8 cellular contexts compared by ENCODE assay signal in genomic region chr14:91418387-91419043, GRCh38. TPM values are rescaled to one million over a fixed set of nuclear protein-coding genes. Genes with fewer than 3 reads are reported as not detected.
A peak's percentile ranks its signal among the peaks of the same experiment; 100 is the strongest.
DNase-seq lines count a peak whose midpoint lies in the region; ATAC-seq and TF ChIP-seq lines count a peak whose summit lies in the region.

No MANE protein-coding gene starts in this region.

- H3K9me3 ChIP-seq in OCI-LY7 (ENCODE audit: low read length) (no peaks in the 10 kb centered on the region), neural progenitor cell (ENCODE audit: low read depth) (no peaks in the 10 kb centered on the region), subcutaneous abdominal adipose tissue (ENCODE audit: control insufficient read depth in 5 of 5, low read length in 5 of 5) (no peaks in the 10 kb centered on the region)

- H3K27ac Mint-ChIP-seq in neural progenitor cell: peak overlapping the region; percentile 71

- H3F3A ChIP-seq in neural progenitor cell (ENCODE audit: low read depth): peaks cover 31% of the 10 kb centered on the region

- H3K36me3 Mint-ChIP-seq in neural progenitor cell: peaks cover 10% of the 10 kb centered on the region

- H3K9me2 ChIP-seq in OCI-LY7 (ENCODE audit: insufficient read depth, low read length): no peaks in the 10 kb centered on the region

- H3K4me2 ChIP-seq in OCI-LY7 (ENCODE audit: low read length): peak overlapping the region; percentile 69
- peak overlapping the region; percentile 66 for H3K4me2 ChIP-seq in neural progenitor cell

- H4K20me1 ChIP-seq in OCI-LY7 (ENCODE audit: insufficient read depth, low read length) (peaks cover 15% of the 10 kb centered on the region), neural progenitor cell (ENCODE audit: low read depth) (peaks cover 32% of the 10 kb centered on the region)

- H3K27ac ChIP-seq in OCI-LY7 (ENCODE audit: low read depth, low read length, poor library complexity, severe bottlenecking) (peak overlapping the region; percentile 87), neural progenitor cell (no peak overlapping the region), subcutaneous abdominal adipose tissue (ENCODE audit: low read depth, low read length) (peak overlapping the region; percentile 73)

- no TSS peak for BruUV-seq in OCI-LY7 (replicated peaks; lab: Mats Ljungman, UMichigan)

- H3K4me3 ChIP-seq in OCI-LY7 (ENCODE audit: low read depth, low read length, poor library complexity, severe bottlenecking) (peak overlapping the region; percentile 89), foreskin fibroblast (ENCODE audit: low read depth in 1 of 2, low read length in 2 of 2) (peak overlapping the region; percentile 25 to 51), neural progenitor cell (peak overlapping the region; percentile 69), subcutaneous abdominal adipose tissue (ENCODE audit: low read depth in 1 of 5, low read length in 5 of 5) (peak overlapping the region; percentile 29 to 66 (median 57))

- H3K9ac ChIP-seq in neural progenitor cell: no peak overlapping the region
- H3K9ac ChIP-seq in subcutaneous abdominal adipose tissue (ENCODE audit: low read length in 5 of 5): peak overlapping the region in 2 of 5 donors; percentile 51 to 53

- H3K79me2 ChIP-seq in OCI-LY7 (ENCODE audit: insufficient read depth, low read depth, low read length): peaks cover 36% of the 10 kb centered on the region
- H3K79me2 ChIP-seq in neural progenitor cell (ENCODE audit: low read depth): peaks cover 36% of the 10 kb centered on the region

- peaks cover 12% of the 10 kb centered on the region for H3K27me3 Mint-ChIP-seq in neural progenitor cell (ENCODE audit: insufficient read depth, low read depth)

- peak; percentile 26 for ATAC-seq in HG03354 (IDR thresholded peaks at IDR 0.05; ENCODE audit: poor library complexity, severe bottlenecking, unreplicated experiment)
- ATAC-seq in GM21526 (IDR thresholded peaks at IDR 0.05; ENCODE audit: low FRiP score, unreplicated experiment): no peak

- peaks cover 34% of the 10 kb centered on the region for H3K36me3 ChIP-seq in OCI-LY7 (ENCODE audit: insufficient read depth, low read length)
- no peaks in the 10 kb centered on the region for H3K36me3 ChIP-seq in neural progenitor cell
- H3K36me3 ChIP-seq in subcutaneous abdominal adipose tissue (ENCODE audit: control insufficient read depth in 5 of 5, insufficient read depth in 5 of 5, low read length in 5 of 5): no peaks in the 10 kb centered on the region

- peak overlapping the region; percentile 78 for H3K4me3 Mint-ChIP-seq in neural progenitor cell

- H3K27me3 ChIP-seq in neural progenitor cell: peaks cover 7% of the 10 kb centered on the region
- no peaks in the 10 kb centered on the region for H3K27me3 ChIP-seq in subcutaneous abdominal adipose tissue (ENCODE audit: control insufficient read depth in 5 of 5, insufficient read depth in 4 of 5, low read length in 5 of 5)

- H2AFZ ChIP-seq in OCI-LY7 (ENCODE audit: low read length) (peak overlapping the region; percentile 74; the same call in 1 of the 2 replicates), neural progenitor cell (replicated peaks) (peak overlapping the region; percentile 45)

- H3K4me1 ChIP-seq in OCI-LY7 (ENCODE audit: insufficient read depth, low read length, poor library complexity, severe bottlenecking) (peaks cover 32% of the 10 kb centered on the region), neural progenitor cell (peaks cover 31% of the 10 kb centered on the region), subcutaneous abdominal adipose tissue (ENCODE audit: control insufficient read depth in 5 of 5, insufficient read depth in 5 of 5, low read length in 5 of 5) (peaks cover 0 to 50% (median 44%) of the 10 kb centered on the region in 5 donors)

- H3K4me1 Mint-ChIP-seq in neural progenitor cell: peaks cover 40% of the 10 kb centered on the region

- DNase-seq in ELF-1 (ENCODE audit: low read depth, low spot score) (peak; percentile 98), OCI-LY7 (ENCODE audit: low spot score) (peak; percentile 82), foreskin fibroblast (peak; percentile 24 to 68), neural progenitor cell (ENCODE audit: low spot score) (peak; percentile 70)
- DNase-seq in activated T-helper 9 cell treated with anti-CD3 and anti-CD28 coated beads, Interleukin-2, amount 50 U/mL, for 16 hours (ENCODE audit: low read depth): peak; percentile 76

- CTCF ChIA-PET in OCI-LY7 (lab: Charles Lee; ENCODE audit: unreplicated experiment): interaction anchor here (0.6 to 1.3 kb wide), 5 partner anchors 64 to 459 kb away, joined by 3 to 5 read pairs (median 4); no protein-coding TSS in a partner anchor

- intact Hi-C loops in OCI-LY7 (cut with micrococcal nuclease; ENCODE audit: unreplicated experiment): loop anchor here (1.0 kb wide), 3 partner anchors 95 to 241 kb away; no protein-coding TSS in a partner anchor

- POLR2A ChIA-PET in OCI-LY7 (lab: Charles Lee): interaction anchor here (0.5 to 12.4 kb wide), 6 partner anchors 20 to 65 kb away, joined by 3 to 196 read pairs (median 4); no protein-coding TSS in a partner anchor

- no peaks in the 10 kb centered on the region for H3K9me3 Mint-ChIP-seq in neural progenitor cell

- TF ChIP-seq CTCF in OCI-LY7 (conservative IDR thresholded peaks at IDR 0.05; ENCODE audit: low read length): peak; percentile 99
- TF ChIP-seq CTCF in foreskin fibroblast (IDR thresholded peaks at IDR 0.05; ENCODE audit: low read depth, low read length): peak; percentile 96
- peak; percentile 89 for TF ChIP-seq CTCF in neural progenitor cell (IDR thresholded peaks at IDR 0.05)

RNA-seq across cellular contexts. Expression of gene CCDC88C, which starts 0.9 kb away (rescaled TPM):
- 89.3 and 137 TPM in 2 replicates for total RNA-seq in OCI-LY7 (2014; rRNA removed; shearing (Covaris generic))
- 253 and 262 TPM in 2 replicates for total RNA-seq in OCI-LY7 (2022)
- total RNA-seq in neural progenitor cell (ENCODE audit: low replicate concordance): 17.8 and 34.8 TPM in 2 replicates

Comparison
In these comparisons a context has a peak if more than half of its experiments do, and no peak if none do; other contexts are left out.
1. DNase-seq: peak in every context shown above with its lines; median percentile 98 in ELF-1; 82 in OCI-LY7; 76 in activated T-helper 9 cell treated with anti-CD3 and anti-CD28 coated beads, Interleukin-2, amount 50 U/mL, for 16 hours; 70 in neural progenitor cell; 46 in foreskin fibroblast.
2. H3K4me3 ChIP-seq: peak in every context shown above with its lines; median percentile 89 in OCI-LY7; 69 in neural progenitor cell; 57 in subcutaneous abdominal adipose tissue; 38 in foreskin fibroblast.